Comparison of ENCODE assay signal across 15 cellular contexts in the genomic region with DNA sequence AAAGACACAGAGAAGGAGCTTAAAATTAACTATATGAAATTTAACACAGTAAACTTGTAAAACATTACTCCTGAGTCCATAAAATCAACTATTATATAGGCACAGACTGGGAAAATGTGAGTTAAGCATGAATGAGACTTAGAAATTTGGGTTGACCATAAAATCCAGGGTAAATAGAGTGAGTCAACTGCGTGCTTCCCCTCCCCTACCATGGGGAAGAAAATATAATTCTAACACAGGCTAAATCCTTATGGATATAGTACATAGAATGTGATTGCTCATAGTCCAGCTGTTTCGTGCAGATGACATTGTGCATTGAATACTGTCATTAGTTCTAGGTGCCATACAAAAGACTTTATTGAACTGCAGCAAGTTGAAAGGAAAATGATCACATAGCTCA. TPM values are rescaled to one million over a fixed set of nuclear protein-coding genes. Genes with fewer than 3 reads are reported as not detected.
DNase-seq lines count a peak whose midpoint lies in the region; ATAC-seq and TF ChIP-seq lines count a peak whose summit lies in the region.
"Had no signal": no experiment of that assay in that cellular context is flagged by ENCODE, and none has a peak within 500 bp of the region (broad histone marks: within the 10 kb centered on the region; RNA-seq: fewer than 3 reads in every experiment).

No MANE protein-coding gene starts in this region.

- no peak overlapping the region for H3K23ac ChIP-seq in IMR-90 (ENCODE audit: low read depth, low read length)

- no peak overlapping the region for H3K4ac ChIP-seq in IMR-90 (ENCODE audit: low read depth, low read length)

- no peak overlapping the region for H2AK5ac ChIP-seq in IMR-90 (ENCODE audit: low read depth, low read length)

- in situ Hi-C loops in IMR-90 (cut with MboI; ENCODE audit: low sequenced_read_pairs): no loop called here

- H4K91ac ChIP-seq in IMR-90 (ENCODE audit: insufficient read depth, low read depth, low read length): no peak overlapping the region

- no CpG with 5 or more reads among the region's 2 CpGs for WGBS in IMR-90 (ENCODE audit: extremely low coverage in 2 of 2, insufficient read length in 1 of 2), 2 experiments

- H3K14ac ChIP-seq in IMR-90 (replicated peaks; ENCODE audit: low read depth, low read length): no peak overlapping the region

- H3K18ac ChIP-seq in IMR-90 (ENCODE audit: low read depth, low read length): no peak overlapping the region

- H3K4me3 ChIP-seq in IMR-90 (ENCODE audit: insufficient read depth, low read depth, low read length) (no peak overlapping the region), osteoblast (ENCODE audit: insufficient read depth, low read length) (no peak overlapping the region)

- POLR2A ChIA-PET in IMR-90 (lab: Charles Lee; ENCODE audit: unreplicated experiment): no interaction called here

- no peaks in the 10 kb centered on the region for H3K4me1 ChIP-seq in IMR-90 (ENCODE audit: control insufficient read depth, insufficient read depth, low read length)
- no peaks in the 10 kb centered on the region for H3K4me1 ChIP-seq in osteoblast (ENCODE audit: insufficient read depth, low read length)

- dilution Hi-C loops in IMR-90 (cut with HindIII; ENCODE audit: low sequenced_read_pairs, unreplicated experiment): no loop called here

- H2BK5ac ChIP-seq in IMR-90 (ENCODE audit: low read depth, low read length, poor library complexity, severe bottlenecking): no peak overlapping the region

- intact Hi-C loops in IMR-90 (cut with micrococcal nuclease): no loop called here

- no peaks in the 10 kb centered on the region for H3K79me2 ChIP-seq in osteoblast (ENCODE audit: insufficient read depth, low read length)

- peaks cover 4% of the 10 kb centered on the region; the same call in 1 of the 2 replicates for H4K20me1 ChIP-seq in IMR-90 (ENCODE audit: insufficient read depth, low read length)
- H4K20me1 ChIP-seq in osteoblast (ENCODE audit: insufficient read depth, low read length): no peaks in the 10 kb centered on the region

- no peak overlapping the region for H2BK20ac ChIP-seq in IMR-90 (ENCODE audit: low read depth, low read length)

- H3K4me2 ChIP-seq in IMR-90 (ENCODE audit: low read depth, low read length) (no peak overlapping the region), osteoblast (ENCODE audit: insufficient read depth, low read length) (no peak overlapping the region)

- BruUV-seq in IMR-90 (replicated peaks; lab: Mats Ljungman, UMichigan): no TSS peak

- no peak overlapping the region for H2AK9ac ChIP-seq in IMR-90 (replicated peaks; ENCODE audit: low read depth, low read length, poor library complexity)

- no peak for TF ChIP-seq POLR2A in IMR-90 (IDR thresholded peaks at IDR 0.05; ENCODE audit: low read depth, low read length)

- H3K27me3 ChIP-seq in IMR-90 (ENCODE audit: control insufficient read depth, insufficient read depth, low read length) (no peaks in the 10 kb centered on the region), osteoblast (ENCODE audit: insufficient read depth, low read length) (no peaks in the 10 kb centered on the region)

- H4K8ac ChIP-seq in IMR-90 (ENCODE audit: low read depth in 2 of 2, low read length in 2 of 2): no peak overlapping the region

- DNase-seq in Daoy (ENCODE audit: low read depth) (peak; percentile 42), IMR-90 (peak; percentile 15), fibroblast of peridontal ligament (ENCODE audit: extremely low read depth) (peak; percentile 12), osteoblast (ENCODE audit: insufficient read length, low spot score, missing footprints) (peak; percentile 4), NK-92 (lab: John Stamatoyannopoulos, UW; ENCODE audit: unreplicated experiment) (no peak), DMS114 treated with DMSO at 0.1 percent for 48 hours (lab: John Stamatoyannopoulos, UW; ENCODE audit: unreplicated experiment) (no peak)
- DNase-seq: C1 segment of cervical spinal cord; Calu3; CD4-positive, alpha-beta T cell; DMS153; EL; GOT3; H9 had no signal

- CTCF ChIA-PET in IMR-90 (lab: Yijun Ruan, JAX): no interaction called here

- H4K5ac ChIP-seq in IMR-90 (ENCODE audit: low read depth, low read length): no peak overlapping the region

- H3K9me3 ChIP-seq in IMR-90 (ENCODE audit: control insufficient read depth, insufficient read depth, low read length): no peaks in the 10 kb centered on the region
- no peaks in the 10 kb centered on the region for H3K9me3 ChIP-seq in osteoblast (ENCODE audit: low read depth, low read length)

- no peak overlapping the region for H3K56ac ChIP-seq in IMR-90 (ENCODE audit: extremely low read depth, insufficient read depth, low read length)

- H3K79me1 ChIP-seq in IMR-90 (ENCODE audit: low read depth in 1 of 2, low read length in 2 of 2): peaks cover 10 to 20% of the 10 kb centered on the region in 2 experiments; a peak in 3 of 4 replicates

- ATAC-seq in IMR-90 (ENCODE audit: low read depth) (no peak), HG03139 (IDR thresholded peaks at IDR 0.05; ENCODE audit: unreplicated experiment) (no peak)
- ATAC-seq: HepG2 had no signal

- no peak overlapping the region for H2AFZ ChIP-seq in IMR-90 (replicated peaks; ENCODE audit: low read length, poor library complexity)
- no peak overlapping the region for H2AFZ ChIP-seq in osteoblast (ENCODE audit: low read length)

- TF ChIP-seq CTCF in IMR-90 (conservative IDR thresholded peaks at IDR 0.05; ENCODE audit: low read depth, low read length): no peak
- TF ChIP-seq CTCF in osteoblast (IDR thresholded peaks at IDR 0.05; ENCODE audit: extremely low read depth, low read depth, low read length): no peak

- H2BK15ac ChIP-seq in IMR-90 (ENCODE audit: low read depth, low read length): no peak overlapping the region

- TF ChIP-seq RAD21 in IMR-90 (IDR thresholded peaks at IDR 0.05; ENCODE audit: low read length): no peak

- H3K36me3 ChIP-seq in IMR-90 (ENCODE audit: control insufficient read depth, insufficient read depth, low read length) (peaks cover 35% of the 10 kb centered on the region), osteoblast (ENCODE audit: insufficient read depth, low read length) (peaks cover 15% of the 10 kb centered on the region)

- no peak overlapping the region for H3K27ac ChIP-seq in IMR-90 (ENCODE audit: insufficient read depth, low read length)
- H3K27ac ChIP-seq in osteoblast (ENCODE audit: low read depth, low read length): no peak overlapping the region

- no peak overlapping the region for H2BK120ac ChIP-seq in IMR-90 (ENCODE audit: low read depth, low read length)

- no peak overlapping the region for H3K9ac ChIP-seq in IMR-90 (ENCODE audit: low read depth, low read length)

- peaks cover 3% of the 10 kb centered on the region; the same call in 1 of the 2 replicates for H3K9me1 ChIP-seq in IMR-90 (ENCODE audit: insufficient read depth, low read length)

TF ChIP-seq in IMR-90, 13 proteins besides CTCF, POLR2A, EP300 and RAD21:
- TF ChIP-seq, protein P1, sequence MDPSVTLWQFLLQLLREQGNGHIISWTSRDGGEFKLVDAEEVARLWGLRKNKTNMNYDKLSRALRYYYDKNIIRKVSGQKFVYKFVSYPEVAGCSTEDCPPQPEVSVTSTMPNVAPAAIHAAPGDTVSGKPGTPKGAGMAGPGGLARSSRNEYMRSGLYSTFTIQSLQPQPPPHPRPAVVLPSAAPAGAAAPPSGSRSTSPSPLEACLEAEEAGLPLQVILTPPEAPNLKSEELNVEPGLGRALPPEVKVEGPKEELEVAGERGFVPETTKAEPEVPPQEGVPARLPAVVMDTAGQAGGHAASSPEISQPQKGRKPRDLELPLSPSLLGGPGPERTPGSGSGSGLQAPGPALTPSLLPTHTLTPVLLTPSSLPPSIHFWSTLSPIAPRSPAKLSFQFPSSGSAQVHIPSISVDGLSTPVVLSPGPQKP (IDR thresholded peaks at IDR 0.05; ENCODE audit: borderline replicate concordance, low read depth, low read length): no peak
- no peak for TF ChIP-seq MXI1 (IDR thresholded peaks at IDR 0.05; ENCODE audit: borderline replicate concordance, low read depth, low read length)
- TF ChIP-seq FOS (IDR thresholded peaks at IDR 0.05; ENCODE audit: low read depth, low read length): no peak
- TF ChIP-seq MAFK (IDR thresholded peaks at IDR 0.05; ENCODE audit: low read depth, low read length): no peak
- TF ChIP-seq CHD1 (IDR thresholded peaks at IDR 0.05; ENCODE audit: low read depth, low read length): no peak
- TF ChIP-seq USF2 (IDR thresholded peaks at IDR 0.05; ENCODE audit: low read depth, low read length): no peak
- TF ChIP-seq RCOR1 (IDR thresholded peaks at IDR 0.05; ENCODE audit: insufficient replicate concordance, low read length): no peak
- no peak for TF ChIP-seq BHLHE40 (IDR thresholded peaks at IDR 0.05; ENCODE audit: low read depth, low read length)

RNA-seq across cellular contexts. Expression of gene KLHL5, which starts 42.2 kb away (rescaled TPM):
- total RNA-seq in Daoy (2014; rRNA removed; shearing (Covaris generic)): 86.6 and 99.3 TPM in 2 replicates
- 97.7 and 134 TPM in 2 replicates for total RNA-seq in IMR-90 (2012; rRNA removed)
- 45.4 and 58.8 TPM in 2 replicates for polyA plus RNA-seq in IMR-90 (2012; rRNA removed)
- 23.8 and 24.5 TPM in 2 replicates for polyA plus RNA-seq in IMR-90 (2012; cell fraction: cytosol; rRNA removed)
- 6.4 and 41.5 TPM in 2 replicates for polyA plus RNA-seq in IMR-90 (2012; cell fraction: nucleus; rRNA removed; ENCODE audit: low replicate concordance)
- 65.1 and 95.5 TPM in 2 replicates for total RNA-seq in osteoblast

Comparison
In these comparisons a context has a peak if more than half of its experiments do, and no peak if none do; other contexts are left out.
1. DNase-seq: peak in Daoy (single experiment), IMR-90 (single experiment), fibroblast of peridontal ligament (single experiment) and osteoblast (single experiment); none in NK-92 (single experiment) and DMS114 treated with DMSO at 0.1 percent for 48 hours (single experiment).